In genomic region chr5:38434981-38435710, GRCh38 we compare ENCODE assay signal across 33 cellular contexts.
DNase-seq lines count a peak whose midpoint lies in the region; ATAC-seq, FAIRE-seq and TF ChIP-seq lines count a peak whose summit lies in the region.
"Had no signal": no experiment of that assay in that cellular context is flagged by ENCODE, and none has a peak within 500 bp of the region (broad histone marks: within the 10 kb centered on the region; RNA-seq: fewer than 3 reads in every experiment).

No MANE protein-coding gene starts in this region.

- H3K79me2 ChIP-seq in SK-N-SH (ENCODE audit: insufficient read depth) (no peaks in the 10 kb centered on the region), astrocyte (ENCODE audit: insufficient read depth, low read length) (no peaks in the 10 kb centered on the region)
- H3K79me2 ChIP-seq: hepatocyte had no signal

- 88% methylated on average over 7 of the region's 7 CpGs for WGBS in SK-N-SH (ENCODE audit: low lambda C conversion rate)

- no peaks in the 10 kb centered on the region for H4K20me1 ChIP-seq in SK-N-SH (ENCODE audit: insufficient read depth)
- no peaks in the 10 kb centered on the region for H4K20me1 ChIP-seq in astrocyte (ENCODE audit: insufficient read depth, low read length)

- H3K27me3 ChIP-seq in SK-N-SH (ENCODE audit: insufficient read depth) (no peaks in the 10 kb centered on the region), astrocyte (ENCODE audit: insufficient read depth, low read length) (peaks cover 6% of the 10 kb centered on the region), thoracic aorta (replicated peaks; ENCODE audit: insufficient read depth) (no peaks in the 10 kb centered on the region)
- H3K27me3 ChIP-seq: body of pancreas, gastrocnemius medialis, hepatocyte had no signal

- no peak for DNase-seq in SK-N-SH
- peak; percentile 59 for DNase-seq in astrocyte (ENCODE audit: low read depth)
- peak; percentile 69 for DNase-seq in fibroblast of the aortic adventitia (ENCODE audit: low read depth)
- DNase-seq in thoracic aorta (ENCODE audit: low spot score), result no peak
- DNase-seq in T-helper 9 cell, result no peak
- no peak for DNase-seq in NK-92 (lab: John Stamatoyannopoulos, UW; ENCODE audit: unreplicated experiment)
- no peak for DNase-seq in NCI-H1092 (lab: John Stamatoyannopoulos, UW)
- DNase-seq: activated CD4-positive, alpha-beta T cell treated with anti-CD3 and anti-CD28 coated beads for 1 hour; activated CD8-positive, alpha-beta T cell treated with anti-CD3 and anti-CD28 coated beads, Interleukin-2, amount 10 ng/mL, durations not matched to agents 7 days and 5 days; activated naive CD8-positive, alpha-beta T cell treated with anti-CD3 and anti-CD28 coated beads for 36 hours; activated T-cell treated with anti-CD3 and anti-CD28 coated beads for 4 hours; body of pancreas; DMS53; effector CD4-positive, alpha-beta T cell; gastrocnemius medialis; H9; left colon; mammary epithelial cell; NCI-H1436 treated with DMSO at 0.1 percent for 48 hours; NCI-H2107; NCI-H446; NCI-H82; psoas muscle had no signal

- no peak overlapping the region for H2AFZ ChIP-seq in SK-N-SH (ENCODE audit: low read depth)
- no peak overlapping the region for H2AFZ ChIP-seq in astrocyte (ENCODE audit: low read depth, low read length)
- H2AFZ ChIP-seq: hepatocyte had no signal

- peaks cover 38% of the 10 kb centered on the region for H3K4me1 Mint-ChIP-seq in astrocyte (ENCODE audit: low read depth, unreplicated experiment)
- H3K4me1 Mint-ChIP-seq: activated naive CD8-positive, alpha-beta T cell treated with anti-CD3 and anti-CD28 coated beads for 36 hours; B cell had no signal

- no peak overlapping the region for H3K27ac ChIP-seq in SK-N-SH (ENCODE audit: low read depth in 2 of 2, low read length in 1 of 2)
- H3K27ac ChIP-seq in astrocyte (ENCODE audit: low read depth, low read length), result no peak overlapping the region
- H3K27ac ChIP-seq in thoracic aorta, result peak overlapping the region in 1 of 2 donors; percentile 52
- H3K27ac ChIP-seq: 22Rv1, body of pancreas, epithelial cell of prostate, gastrocnemius medialis, hepatocyte, KMS-11, neutrophil, psoas muscle had no signal

- H3K4me1 ChIP-seq in SK-N-SH (ENCODE audit: control insufficient read depth in 1 of 2, insufficient read depth in 2 of 2, low read depth in 1 of 2, low read length in 1 of 2), result peaks cover 10% of the 10 kb centered on the region in 2 experiments; a peak in 2 of 4 replicates
- peaks cover 16% of the 10 kb centered on the region for H3K4me1 ChIP-seq in astrocyte (ENCODE audit: insufficient read depth, low read length)
- H3K4me1 ChIP-seq in thoracic aorta (ENCODE audit: control insufficient read depth in 1 of 2, low read depth in 2 of 2), result peaks cover 10 to 24% of the 10 kb centered on the region in 2 donors
- H3K4me1 ChIP-seq: body of pancreas had no signal

- H3K4me3 Mint-ChIP-seq in astrocyte (ENCODE audit: unreplicated experiment), result no peak overlapping the region
- H3K4me3 Mint-ChIP-seq: activated CD8-positive, alpha-beta T cell treated with anti-CD3 and anti-CD28 coated beads, Interleukin-2, amount 10 ng/mL, durations not matched to agents 7 days and 5 days; activated naive CD8-positive, alpha-beta T cell treated with anti-CD3 and anti-CD28 coated beads for 36 hours; B cell; H9; stimulated activated naive CD8-positive, alpha-beta T cell treated with anti-CD3 and anti-CD28 coated beads, Interleukin-15, Interleukin-2, amounts not matched to agents 100 ng/mL and 50 ng/mL, for 24 hours; T-helper 1 cell treated with Interleukin-12 subunit alpha and Interleukin-12 subunit beta and Interleukin-4 antibody, amounts not matched to agents 30 μg/mL and 1 μg/mL, for 36 hours had no signal

- H3K36me3 ChIP-seq in SK-N-SH (replicated peaks in 1 of 2; ENCODE audit: control insufficient read depth in 1 of 2, insufficient read depth in 2 of 2, low read length in 1 of 2) (no peaks in the 10 kb centered on the region), astrocyte (ENCODE audit: insufficient read depth, low read length) (no peaks in the 10 kb centered on the region), thoracic aorta (no peaks in the 10 kb centered on the region)
- H3K36me3 ChIP-seq: gastrocnemius medialis, neutrophil had no signal

- no peaks in the 10 kb centered on the region for H3K36me3 Mint-ChIP-seq in astrocyte (ENCODE audit: low read depth, unreplicated experiment)
- H3K36me3 Mint-ChIP-seq: activated naive CD8-positive, alpha-beta T cell treated with anti-CD3 and anti-CD28 coated beads for 36 hours had no signal

- peaks cover 10% of the 10 kb centered on the region for H3K27me3 Mint-ChIP-seq in astrocyte (ENCODE audit: low read depth, unreplicated experiment)

- H3K4me3 ChIP-seq in SK-N-SH (ENCODE audit: low read depth in 2 of 2, low read length in 1 of 2) (no peak overlapping the region), astrocyte (ENCODE audit: insufficient read depth, low read depth, low read length) (no peak overlapping the region), fibroblast of the aortic adventitia (ENCODE audit: low read depth, low read length) (no peak overlapping the region), thoracic aorta (no peak overlapping the region)
- H3K4me3 ChIP-seq: body of pancreas, gastrocnemius medialis, hepatocyte, psoas muscle had no signal

- H3K9ac ChIP-seq in SK-N-SH, result no peak overlapping the region
- no peak overlapping the region for H3K9ac ChIP-seq in astrocyte (ENCODE audit: low read length)
- H3K9ac ChIP-seq: KMS-11 had no signal

- no peaks in the 10 kb centered on the region for H3K9me3 ChIP-seq in SK-N-SH
- H3K9me3 ChIP-seq in astrocyte (ENCODE audit: insufficient read depth, low read depth, low read length), result no peaks in the 10 kb centered on the region
- no peaks in the 10 kb centered on the region for H3K9me3 ChIP-seq in thoracic aorta
- H3K9me3 ChIP-seq: body of pancreas, gastrocnemius medialis, neutrophil, psoas muscle had no signal

- no peaks in the 10 kb centered on the region for H3F3A ChIP-seq in SK-N-SH (replicated peaks; ENCODE audit: insufficient read depth)

- TF ChIP-seq CTCF in SK-N-SH (IDR thresholded peaks at IDR 0.05), result no peak
- TF ChIP-seq CTCF in astrocyte (IDR thresholded peaks at IDR 0.05; ENCODE audit: insufficient read depth, low read depth, low read length), result no peak
- no peak for TF ChIP-seq CTCF in fibroblast of the aortic adventitia (IDR thresholded peaks at IDR 0.05; ENCODE audit: insufficient read depth, low read length)
- TF ChIP-seq CTCF in thoracic aorta (IDR thresholded peaks at IDR 0.05), result no peak

- no peak for TF ChIP-seq RAD21 in SK-N-SH (IDR thresholded peaks at IDR 0.05; ENCODE audit: low read length)

- CTCF ChIA-PET in SK-N-SH (lab: Yijun Ruan, JAX), result interaction anchor here (1.1 to 5.6 kb wide), 4 partner anchors 14 to 487 kb away, joined by 4 to 39 read pairs (median 10); no protein-coding TSS in a partner anchor

- H3K9me3 Mint-ChIP-seq in astrocyte (ENCODE audit: unreplicated experiment), result peaks cover 2% of the 10 kb centered on the region
- H3K9me3 Mint-ChIP-seq: activated naive CD8-positive, alpha-beta T cell treated with anti-CD3 and anti-CD28 coated beads for 36 hours; H9; stimulated activated naive CD8-positive, alpha-beta T cell treated with anti-CD3 and anti-CD28 coated beads, Interleukin-15, Interleukin-2, amounts not matched to agents 100 ng/mL and 50 ng/mL, for 24 hours; T-helper 1 cell treated with Interleukin-12 subunit alpha and Interleukin-12 subunit beta and Interleukin-4 antibody, amounts not matched to agents 30 μg/mL and 1 μg/mL, for 36 hours had no signal

- POLR2A ChIA-PET in SK-N-SH (lab: Yijun Ruan, JAX), result no interaction called here

- no peak for TF ChIP-seq EP300 in SK-N-SH (IDR thresholded peaks at IDR 0.05; ENCODE audit: borderline replicate concordance in 1 of 2, low read depth in 1 of 2, low read length in 1 of 2)

- ATAC-seq in SK-N-SH treated with all-trans-retinoic acid at 6 μM for 48 hours, result 0 out of 3 replicates have a peak, but pooled peaks have one; percentile 11
- ATAC-seq in thoracic aorta (ENCODE audit: insufficient number of reproducible peaks, low FRiP score, low read depth), result peak; percentile 22
- ATAC-seq: activated CD8-positive, alpha-beta T cell treated with anti-CD3 and anti-CD28 coated beads, Interleukin-2, amount 10 ng/mL, durations not matched to agents 7 days and 5 days; body of pancreas; gastrocnemius medialis; left colon had no signal

- no peak overlapping the region for H3K4me2 ChIP-seq in SK-N-SH
- H3K4me2 ChIP-seq in astrocyte (ENCODE audit: low read length), result no peak overlapping the region
- H3K4me2 ChIP-seq: hepatocyte, KMS-11 had no signal

- no peak for FAIRE-seq in astrocyte (lab: Jason Lieb, UNC)
- FAIRE-seq: GM19239 had no signal

- no peaks in the 10 kb centered on the region for H3K9me2 ChIP-seq in SK-N-SH

- no peak overlapping the region for H3K27ac Mint-ChIP-seq in astrocyte (ENCODE audit: unreplicated experiment)
- H3K27ac Mint-ChIP-seq: activated CD8-positive, alpha-beta T cell treated with anti-CD3 and anti-CD28 coated beads, Interleukin-2, amount 10 ng/mL, durations not matched to agents 7 days and 5 days; activated naive CD8-positive, alpha-beta T cell treated with anti-CD3 and anti-CD28 coated beads for 36 hours; B cell; H9; stimulated activated naive CD8-positive, alpha-beta T cell treated with anti-CD3 and anti-CD28 coated beads, Interleukin-15, Interleukin-2, amounts not matched to agents 100 ng/mL and 50 ng/mL, for 24 hours; T-helper 1 cell treated with Interleukin-12 subunit alpha and Interleukin-12 subunit beta and Interleukin-4 antibody, amounts not matched to agents 30 μg/mL and 1 μg/mL, for 36 hours had no signal

TF ChIP-seq in SK-N-SH treated with all-trans-retinoic acid at 6 μM for 48 hours, 23 proteins besides CTCF, POLR2A, EP300 and RAD21 (continues in another document):
- TF ChIP-seq ZNF70 (CRISPR knock-in tag; IDR thresholded peaks at IDR 0.05), result no peak

TF ChIP-seq in SK-N-SH, 30 proteins besides CTCF, POLR2A, EP300 and RAD21:
- TF ChIP-seq NFIC (IDR thresholded peaks at IDR 0.05; ENCODE audit: borderline replicate concordance) (no peak), TEAD4 (IDR thresholded peaks at IDR 0.05; ENCODE audit: borderline replicate concordance, insufficient read depth) (no peak), TCF12 (IDR thresholded peaks at IDR 0.05) (no peak)

Comparison
In these comparisons a context has a peak if more than half of its experiments do, and no peak if none do; other contexts are left out.
1. DNase-seq: peak in astrocyte (single experiment) and fibroblast of the aortic adventitia (single experiment); none in SK-N-SH (single experiment), thoracic aorta (single experiment), T-helper 9 cell (single experiment), NK-92 (single experiment) and NCI-H1092 (single experiment).